8 cellular contexts compared by ENCODE assay signal in the genomic region with DNA sequence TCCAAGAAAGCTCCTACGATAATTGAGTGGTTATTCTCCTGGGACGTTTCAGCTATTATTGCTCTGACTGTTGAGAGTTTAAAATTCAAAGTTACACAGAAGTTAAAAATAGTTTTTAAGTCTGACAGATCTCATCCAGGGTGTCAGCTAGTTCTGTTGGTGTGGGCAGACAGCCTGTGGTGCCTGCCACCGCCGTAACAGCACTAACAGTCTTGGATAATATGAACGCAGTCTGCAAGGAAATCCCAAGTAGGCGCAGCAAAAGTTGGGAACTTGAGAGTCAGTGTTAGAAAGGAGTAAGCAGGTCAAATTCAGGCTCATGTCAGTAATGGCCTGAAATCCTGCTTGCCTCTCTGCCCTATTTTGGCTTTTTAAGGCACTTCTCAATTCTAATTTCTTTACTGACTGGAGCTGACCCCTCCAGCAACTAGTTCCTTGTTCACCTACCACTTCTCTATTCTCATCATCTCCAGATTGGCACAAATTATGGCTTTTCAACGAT. TPM values are rescaled to one million over a fixed set of nuclear protein-coding genes. Genes with fewer than 3 reads are reported as not detected.
A peak's percentile ranks its signal among the peaks of the same experiment; 100 is the strongest.
DNase-seq lines count a peak whose midpoint lies in the region; TF ChIP-seq lines count a peak whose summit lies in the region.

No MANE protein-coding gene starts in this region.

- peaks cover 4% of the 10 kb centered on the region for H3K36me3 Mint-ChIP-seq in activated T-cell treated with anti-CD3 and anti-CD28 coated beads, Interleukin-2, amount 50 U/mL, for 24 hours (ENCODE audit: low read depth)

- H3K4me1 Mint-ChIP-seq in activated T-cell treated with anti-CD3 and anti-CD28 coated beads, Interleukin-2, amount 50 U/mL, for 24 hours (ENCODE audit: low read depth): peaks cover 27% of the 10 kb centered on the region

- H3K27me3 ChIP-seq in tibial nerve: no peaks in the 10 kb centered on the region

- H3K36me3 ChIP-seq in tibial nerve: no peaks in the 10 kb centered on the region

- no peak for DNase-seq in activated T-cell treated with anti-CD3 and anti-CD28 coated beads, Interleukin-2, amount 50 U/mL, for 24 hours
- no peak for DNase-seq in activated T-cell treated with anti-CD3 and anti-CD28 coated beads, Interleukin-2, amount 50 U/mL, for 48 hours
- DNase-seq in astrocyte of the cerebellum (ENCODE audit: low read depth) (no peak), medulla oblongata (ENCODE audit: extremely low spot score) (peak; percentile 65), tibial nerve (ENCODE audit: low spot score in 2 of 2) (no peak), NCI-H2196 treated with DMSO at 0.1 percent for 48 hours (lab: John Stamatoyannopoulos, UW; ENCODE audit: unreplicated experiment) (no peak), NCI-H526 treated with DMSO at 0.1 percent for 48 hours (lab: John Stamatoyannopoulos, UW) (no peak), NCI-H187 treated with DMSO at 0.1 percent for 48 hours (lab: John Stamatoyannopoulos, UW) (no peak)

- H3K4me3 ChIP-seq in astrocyte of the cerebellum (ENCODE audit: low read depth, low read length) (peak overlapping the region; percentile 84), tibial nerve (peak overlapping the region; percentile 52 to 82 (median 74))

- H3K9me3 Mint-ChIP-seq in activated T-cell treated with anti-CD3 and anti-CD28 coated beads, Interleukin-2, amount 50 U/mL, for 24 hours: no peaks in the 10 kb centered on the region

- TF ChIP-seq CTCF in astrocyte of the cerebellum (IDR thresholded peaks at IDR 0.05; ENCODE audit: low read depth, low read length, missing control alignments) (no peak), tibial nerve (IDR thresholded peaks at IDR 0.05) (no peak)

- TF ChIP-seq POLR2A in tibial nerve (IDR thresholded peaks at IDR 0.05): no peak

- peak overlapping the region; percentile 19 to 91 (median 89) for H3K27ac ChIP-seq in tibial nerve

- H3K9me3 ChIP-seq in tibial nerve: no peaks in the 10 kb centered on the region

- in situ Hi-C loops in astrocyte of the cerebellum (cut with HindIII; ENCODE audit: low sequenced_read_pairs): no loop called here

- 10 to 12% methylated on average over 7 of the region's 7 CpGs for WGBS in tibial nerve, 2 donors

- no peak overlapping the region for H3K27ac Mint-ChIP-seq in activated T-cell treated with anti-CD3 and anti-CD28 coated beads, Interleukin-2, amount 50 U/mL, for 24 hours

- peak overlapping the region; percentile 91 for H3K4me3 Mint-ChIP-seq in activated T-cell treated with anti-CD3 and anti-CD28 coated beads, Interleukin-2, amount 50 U/mL, for 24 hours

- peak in 1 of 2 donors; percentile 22 for TF ChIP-seq EP300 in tibial nerve (IDR thresholded peaks at IDR 0.05)

- peaks cover 0 to 61% (median 5%) of the 10 kb centered on the region in 4 donors for H3K4me1 ChIP-seq in tibial nerve

- peaks cover 30% of the 10 kb centered on the region for H3K27me3 Mint-ChIP-seq in activated T-cell treated with anti-CD3 and anti-CD28 coated beads, Interleukin-2, amount 50 U/mL, for 24 hours

RNA-seq across cellular contexts. Expression of gene CRYBG3, which starts 1.7 kb away (rescaled TPM):
- total RNA-seq in tibial nerve: 10 to 100 TPM; 30.9 to 48.1 (median 32.1) TPM

RNA-seq across cellular contexts. Expression of gene ARL6, which starts 59.0 kb away (rescaled TPM):
- total RNA-seq in tibial nerve: 10 to 100 TPM in 3 of 4 donors, 1 to 10 TPM in 1; 7.6 to 18.6 (median 14.4) TPM
